In genomic region chr1:230819976-230820375, GRCh38 we compare ENCODE assay signal across 18 cellular contexts.
"Had no signal": no experiment of that assay in that cellular context is flagged by ENCODE, and none has a peak within 500 bp of the region (broad histone marks: within the 10 kb centered on the region; RNA-seq: fewer than 3 reads in every experiment).

No MANE protein-coding gene starts in this region.

- H3K4me3 ChIP-seq: ascending aorta, body of pancreas, MG63 had no signal

- H3K9me3 ChIP-seq: ascending aorta, body of pancreas, MG63 had no signal

- ATAC-seq: body of pancreas, WTC11 had no signal

- H3K27ac ChIP-seq: ascending aorta, body of pancreas had no signal

- H3K27me3 ChIP-seq: ascending aorta, body of pancreas, MG63 had no signal

- DNase-seq: activated CD4-positive, alpha-beta memory T cell treated with anti-CD3 and anti-CD28 coated beads for 36 hours; activated CD4-positive, alpha-beta T cell treated with anti-CD3 and anti-CD28 coated beads, Interleukin-2, amount 10 ng/mL, durations not matched to agents 7 days and 5 days; activated CD4-positive, CD25-positive, alpha-beta regulatory T cell treated with anti-CD3 and anti-CD28 coated beads, Interleukin-2, amount 50 U/mL, for 72 hours; activated CD8-positive, alpha-beta memory T cell treated with anti-CD3 and anti-CD28 coated beads, Interleukin-2, amount 50 U/mL, for 48 hours; activated T-cell treated with anti-CD3 and anti-CD28 coated beads, Interleukin-2, amount 50 U/mL, for 1 hour; body of pancreas; MG63; MV-4-11; NCI-H1092 treated with DMSO at 0.1 percent for 48 hours; NCI-H1436; NCI-H1694 treated with DMSO at 0.1 percent for 48 hours; NCI-H2081; NCI-H510A treated with DMSO at 0.1 percent for 48 hours; NCI-H69; SHP77; T-helper 9 cell had no signal

- H3K36me3 ChIP-seq: ascending aorta, MG63 had no signal
